2 cellular contexts compared by ENCODE assay signal in the genomic region with DNA sequence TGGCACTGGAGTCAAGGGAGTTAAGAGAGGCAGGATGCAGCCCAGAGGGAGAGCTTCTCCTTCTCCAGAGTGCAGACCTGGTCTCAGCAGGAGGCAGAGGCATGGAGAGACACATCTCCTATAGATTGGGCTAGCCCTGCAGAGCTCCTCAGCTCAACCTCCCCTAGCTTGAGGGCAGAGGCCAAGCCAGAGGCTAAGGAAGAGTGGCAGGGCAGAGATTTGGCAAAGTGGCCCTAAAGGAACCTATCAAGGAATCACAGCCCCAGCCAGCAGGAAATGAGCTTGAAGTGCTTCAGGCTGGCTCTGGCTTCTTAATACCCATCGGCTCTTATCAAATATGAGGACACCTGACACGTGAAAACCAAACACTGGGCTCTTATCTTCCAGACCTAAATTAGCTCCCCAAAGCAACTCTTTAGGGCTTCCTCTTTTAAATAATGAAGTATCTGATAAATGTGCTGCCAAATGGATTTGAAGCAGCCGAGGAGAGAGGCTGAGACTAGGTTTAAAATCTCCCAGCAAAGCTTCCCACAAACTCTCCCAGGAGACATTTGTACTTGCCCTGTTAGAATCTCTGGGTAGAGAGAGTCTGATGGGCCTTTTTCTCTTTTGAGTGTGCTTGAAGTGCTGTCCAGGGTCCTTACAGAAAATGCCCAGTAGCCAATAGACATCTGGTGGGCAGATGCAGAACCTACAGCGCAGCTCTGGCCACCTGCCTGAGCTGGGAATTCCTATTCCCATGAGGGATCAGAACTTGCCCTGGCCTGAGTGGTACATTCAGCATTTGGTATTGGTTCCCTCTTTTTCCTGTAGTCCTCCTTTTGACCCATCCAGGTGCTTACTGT.
TF ChIP-seq lines count a peak whose summit lies in the region.

No MANE protein-coding gene starts in this region.

TF ChIP-seq in K562, 482 proteins besides CTCF, POLR2A, EP300 and RAD21 (continued from another document):
- TF ChIP-seq, protein P1, sequence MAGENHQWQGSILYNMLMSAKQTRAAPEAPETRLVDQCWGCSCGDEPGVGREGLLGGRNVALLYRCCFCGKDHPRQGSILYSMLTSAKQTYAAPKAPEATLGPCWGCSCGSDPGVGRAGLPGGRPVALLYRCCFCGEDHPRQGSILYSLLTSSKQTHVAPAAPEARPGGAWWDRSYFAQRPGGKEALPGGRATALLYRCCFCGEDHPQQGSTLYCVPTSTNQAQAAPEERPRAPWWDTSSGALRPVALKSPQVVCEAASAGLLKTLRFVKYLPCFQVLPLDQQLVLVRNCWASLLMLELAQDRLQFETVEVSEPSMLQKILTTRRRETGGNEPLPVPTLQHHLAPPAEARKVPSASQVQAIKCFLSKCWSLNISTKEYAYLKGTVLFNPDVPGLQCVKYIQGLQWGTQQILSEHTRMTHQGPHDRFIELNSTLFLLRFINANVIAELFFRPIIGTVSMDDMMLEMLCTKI (IDR thresholded peaks at IDR 0.05; ENCODE audit: partially characterized antibody) = no peak
- TF ChIP-seq JUN (IDR thresholded peaks at IDR 0.05; ENCODE audit: borderline replicate concordance, low read depth, low read length) (no peak), JUN (CRISPR knock-in tag; IDR thresholded peaks at IDR 0.05; ENCODE audit: borderline replicate concordance) (no peak), CCAR2 (IDR thresholded peaks at IDR 0.05; ENCODE audit: low read depth, low read length) (no peak), RB1 (IDR thresholded peaks at IDR 0.05; ENCODE audit: low read depth) (no peak), MIER1 (IDR thresholded peaks at IDR 0.05; ENCODE audit: low read depth) (peak; percentile 77), ZNF644 (tag; IDR thresholded peaks at IDR 0.05; ENCODE audit: low read depth) (0 out of 2 replicates have a peak, but pooled peaks have one; percentile 31), ZNF766 (CRISPR knock-in tag; conservative IDR thresholded peaks at IDR 0.05) (peak; percentile 74), FOXJ2 (tag; IDR thresholded peaks at IDR 0.05) (no peak), EHMT2 (IDR thresholded peaks at IDR 0.05) (peak; percentile 91), SOX6 (IDR thresholded peaks at IDR 0.05) (no peak), ZNF76 (CRISPR knock-in tag; IDR thresholded peaks at IDR 0.05; ENCODE audit: borderline replicate concordance) (no peak), CBX3 (IDR thresholded peaks at IDR 0.05; ENCODE audit: borderline replicate concordance in 1 of 2, low read length in 2 of 2) (no peak)
- TF ChIP-seq, protein P2, sequence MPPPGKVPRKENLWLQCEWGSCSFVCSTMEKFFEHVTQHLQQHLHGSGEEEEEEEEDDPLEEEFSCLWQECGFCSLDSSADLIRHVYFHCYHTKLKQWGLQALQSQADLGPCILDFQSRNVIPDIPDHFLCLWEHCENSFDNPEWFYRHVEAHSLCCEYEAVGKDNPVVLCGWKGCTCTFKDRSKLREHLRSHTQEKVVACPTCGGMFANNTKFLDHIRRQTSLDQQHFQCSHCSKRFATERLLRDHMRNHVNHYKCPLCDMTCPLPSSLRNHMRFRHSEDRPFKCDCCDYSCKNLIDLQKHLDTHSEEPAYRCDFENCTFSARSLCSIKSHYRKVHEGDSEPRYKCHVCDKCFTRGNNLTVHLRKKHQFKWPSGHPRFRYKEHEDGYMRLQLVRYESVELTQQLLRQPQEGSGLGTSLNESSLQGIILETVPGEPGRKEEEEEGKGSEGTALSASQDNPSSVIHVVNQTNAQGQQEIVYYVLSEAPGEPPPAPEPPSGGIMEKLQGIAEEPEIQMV (tag; conservative IDR thresholded peaks at IDR 0.05; ENCODE audit: low read depth) = no peak
- TF ChIP-seq, protein P3, sequence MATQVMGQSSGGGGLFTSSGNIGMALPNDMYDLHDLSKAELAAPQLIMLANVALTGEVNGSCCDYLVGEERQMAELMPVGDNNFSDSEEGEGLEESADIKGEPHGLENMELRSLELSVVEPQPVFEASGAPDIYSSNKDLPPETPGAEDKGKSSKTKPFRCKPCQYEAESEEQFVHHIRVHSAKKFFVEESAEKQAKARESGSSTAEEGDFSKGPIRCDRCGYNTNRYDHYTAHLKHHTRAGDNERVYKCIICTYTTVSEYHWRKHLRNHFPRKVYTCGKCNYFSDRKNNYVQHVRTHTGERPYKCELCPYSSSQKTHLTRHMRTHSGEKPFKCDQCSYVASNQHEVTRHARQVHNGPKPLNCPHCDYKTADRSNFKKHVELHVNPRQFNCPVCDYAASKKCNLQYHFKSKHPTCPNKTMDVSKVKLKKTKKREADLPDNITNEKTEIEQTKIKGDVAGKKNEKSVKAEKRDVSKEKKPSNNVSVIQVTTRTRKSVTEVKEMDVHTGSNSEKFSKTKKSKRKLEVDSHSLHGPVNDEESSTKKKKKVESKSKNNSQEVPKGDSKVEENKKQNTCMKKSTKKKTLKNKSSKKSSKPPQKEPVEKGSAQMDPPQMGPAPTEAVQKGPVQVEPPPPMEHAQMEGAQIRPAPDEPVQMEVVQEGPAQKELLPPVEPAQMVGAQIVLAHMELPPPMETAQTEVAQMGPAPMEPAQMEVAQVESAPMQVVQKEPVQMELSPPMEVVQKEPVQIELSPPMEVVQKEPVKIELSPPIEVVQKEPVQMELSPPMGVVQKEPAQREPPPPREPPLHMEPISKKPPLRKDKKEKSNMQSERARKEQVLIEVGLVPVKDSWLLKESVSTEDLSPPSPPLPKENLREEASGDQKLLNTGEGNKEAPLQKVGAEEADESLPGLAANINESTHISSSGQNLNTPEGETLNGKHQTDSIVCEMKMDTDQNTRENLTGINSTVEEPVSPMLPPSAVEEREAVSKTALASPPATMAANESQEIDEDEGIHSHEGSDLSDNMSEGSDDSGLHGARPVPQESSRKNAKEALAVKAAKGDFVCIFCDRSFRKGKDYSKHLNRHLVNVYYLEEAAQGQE (CRISPR knock-in tag; IDR thresholded peaks at IDR 0.05; ENCODE audit: low read depth) = peak; percentile 95
- TF ChIP-seq, protein P4, sequence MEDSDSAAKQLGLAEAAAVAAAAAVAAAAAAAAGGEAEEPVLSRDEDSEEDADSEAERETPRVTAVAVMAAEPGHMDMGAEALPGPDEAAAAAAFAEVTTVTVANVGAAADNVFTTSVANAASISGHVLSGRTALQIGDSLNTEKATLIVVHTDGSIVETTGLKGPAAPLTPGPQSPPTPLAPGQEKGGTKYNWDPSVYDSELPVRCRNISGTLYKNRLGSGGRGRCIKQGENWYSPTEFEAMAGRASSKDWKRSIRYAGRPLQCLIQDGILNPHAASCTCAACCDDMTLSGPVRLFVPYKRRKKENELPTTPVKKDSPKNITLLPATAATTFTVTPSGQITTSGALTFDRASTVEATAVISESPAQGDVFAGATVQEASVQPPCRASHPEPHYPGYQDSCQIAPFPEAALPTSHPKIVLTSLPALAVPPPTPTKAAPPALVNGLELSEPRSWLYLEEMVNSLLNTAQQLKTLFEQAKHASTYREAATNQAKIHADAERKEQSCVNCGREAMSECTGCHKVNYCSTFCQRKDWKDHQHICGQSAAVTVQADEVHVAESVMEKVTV (CRISPR knock-in tag; IDR thresholded peaks at IDR 0.05) = 0 out of 2 replicates have a peak, but pooled peaks have one; percentile 9

TF ChIP-seq in HepG2, 621 proteins besides CTCF, POLR2A, EP300 and RAD21 (continued from another document):
- TF ChIP-seq, protein P5, sequence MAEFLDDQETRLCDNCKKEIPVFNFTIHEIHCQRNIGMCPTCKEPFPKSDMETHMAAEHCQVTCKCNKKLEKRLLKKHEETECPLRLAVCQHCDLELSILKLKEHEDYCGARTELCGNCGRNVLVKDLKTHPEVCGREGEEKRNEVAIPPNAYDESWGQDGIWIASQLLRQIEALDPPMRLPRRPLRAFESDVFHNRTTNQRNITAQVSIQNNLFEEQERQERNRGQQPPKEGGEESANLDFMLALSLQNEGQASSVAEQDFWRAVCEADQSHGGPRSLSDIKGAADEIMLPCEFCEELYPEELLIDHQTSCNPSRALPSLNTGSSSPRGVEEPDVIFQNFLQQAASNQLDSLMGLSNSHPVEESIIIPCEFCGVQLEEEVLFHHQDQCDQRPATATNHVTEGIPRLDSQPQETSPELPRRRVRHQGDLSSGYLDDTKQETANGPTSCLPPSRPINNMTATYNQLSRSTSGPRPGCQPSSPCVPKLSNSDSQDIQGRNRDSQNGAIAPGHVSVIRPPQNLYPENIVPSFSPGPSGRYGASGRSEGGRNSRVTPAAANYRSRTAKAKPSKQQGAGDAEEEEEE (CRISPR knock-in tag; IDR thresholded peaks at IDR 0.05; ENCODE audit: borderline replicate concordance) = no peak
- TF ChIP-seq EHMT2 (IDR thresholded peaks at IDR 0.05; ENCODE audit: borderline replicate concordance, low read depth, low read length) (peak; percentile 52; the same call in 1 of the 2 replicates), ZNF564 (CRISPR knock-in tag; IDR thresholded peaks at IDR 0.05) (no peak), SATB2 (CRISPR knock-in tag; IDR thresholded peaks at IDR 0.05) (no peak), CHCHD3 (CRISPR knock-in tag; IDR thresholded peaks at IDR 0.05) (no peak), GLI4 (CRISPR knock-in tag; IDR thresholded peaks at IDR 0.05; ENCODE audit: borderline replicate concordance) (no peak), SOX6 (IDR thresholded peaks at IDR 0.05) (no peak), SOX6 (CRISPR knock-in tag; IDR thresholded peaks at IDR 0.05) (no peak), KDM2A (CRISPR knock-in tag; IDR thresholded peaks at IDR 0.05; ENCODE audit: borderline replicate concordance, low read depth) (no peak), MIER2 (CRISPR knock-in tag; IDR thresholded peaks at IDR 0.05) (peak; percentile 94), TAF15 (IDR thresholded peaks at IDR 0.05; ENCODE audit: low read depth, low read length, poor library complexity, severe bottlenecking) (no peak), RAD51 (IDR thresholded peaks at IDR 0.05; ENCODE audit: borderline replicate concordance) (no peak), ZMYM2 (CRISPR knock-in tag; IDR thresholded peaks at IDR 0.05) (no peak), RORA (CRISPR knock-in tag; IDR thresholded peaks at IDR 0.05) (no peak), MIER3 (CRISPR knock-in tag; IDR thresholded peaks at IDR 0.05; ENCODE audit: borderline replicate concordance) (no peak)
- TF ChIP-seq, protein P6, sequence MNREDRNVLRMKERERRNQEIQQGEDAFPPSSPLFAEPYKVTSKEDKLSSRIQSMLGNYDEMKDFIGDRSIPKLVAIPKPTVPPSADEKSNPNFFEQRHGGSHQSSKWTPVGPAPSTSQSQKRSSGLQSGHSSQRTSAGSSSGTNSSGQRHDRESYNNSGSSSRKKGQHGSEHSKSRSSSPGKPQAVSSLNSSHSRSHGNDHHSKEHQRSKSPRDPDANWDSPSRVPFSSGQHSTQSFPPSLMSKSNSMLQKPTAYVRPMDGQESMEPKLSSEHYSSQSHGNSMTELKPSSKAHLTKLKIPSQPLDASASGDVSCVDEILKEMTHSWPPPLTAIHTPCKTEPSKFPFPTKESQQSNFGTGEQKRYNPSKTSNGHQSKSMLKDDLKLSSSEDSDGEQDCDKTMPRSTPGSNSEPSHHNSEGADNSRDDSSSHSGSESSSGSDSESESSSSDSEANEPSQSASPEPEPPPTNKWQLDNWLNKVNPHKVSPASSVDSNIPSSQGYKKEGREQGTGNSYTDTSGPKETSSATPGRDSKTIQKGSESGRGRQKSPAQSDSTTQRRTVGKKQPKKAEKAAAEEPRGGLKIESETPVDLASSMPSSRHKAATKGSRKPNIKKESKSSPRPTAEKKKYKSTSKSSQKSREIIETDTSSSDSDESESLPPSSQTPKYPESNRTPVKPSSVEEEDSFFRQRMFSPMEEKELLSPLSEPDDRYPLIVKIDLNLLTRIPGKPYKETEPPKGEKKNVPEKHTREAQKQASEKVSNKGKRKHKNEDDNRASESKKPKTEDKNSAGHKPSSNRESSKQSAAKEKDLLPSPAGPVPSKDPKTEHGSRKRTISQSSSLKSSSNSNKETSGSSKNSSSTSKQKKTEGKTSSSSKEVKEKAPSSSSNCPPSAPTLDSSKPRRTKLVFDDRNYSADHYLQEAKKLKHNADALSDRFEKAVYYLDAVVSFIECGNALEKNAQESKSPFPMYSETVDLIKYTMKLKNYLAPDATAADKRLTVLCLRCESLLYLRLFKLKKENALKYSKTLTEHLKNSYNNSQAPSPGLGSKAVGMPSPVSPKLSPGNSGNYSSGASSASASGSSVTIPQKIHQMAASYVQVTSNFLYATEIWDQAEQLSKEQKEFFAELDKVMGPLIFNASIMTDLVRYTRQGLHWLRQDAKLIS (CRISPR knock-in tag; IDR thresholded peaks at IDR 0.05) = no peak
- TF ChIP-seq, protein P7, sequence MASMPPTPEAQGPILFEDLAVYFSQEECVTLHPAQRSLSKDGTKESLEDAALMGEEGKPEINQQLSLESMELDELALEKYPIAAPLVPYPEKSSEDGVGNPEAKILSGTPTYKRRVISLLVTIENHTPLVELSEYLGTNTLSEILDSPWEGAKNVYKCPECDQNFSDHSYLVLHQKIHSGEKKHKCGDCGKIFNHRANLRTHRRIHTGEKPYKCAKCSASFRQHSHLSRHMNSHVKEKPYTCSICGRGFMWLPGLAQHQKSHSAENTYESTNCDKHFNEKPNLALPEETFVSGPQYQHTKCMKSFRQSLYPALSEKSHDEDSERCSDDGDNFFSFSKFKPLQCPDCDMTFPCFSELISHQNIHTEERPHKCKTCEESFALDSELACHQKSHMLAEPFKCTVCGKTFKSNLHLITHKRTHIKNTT (CRISPR knock-in tag; IDR thresholded peaks at IDR 0.05) = no peak
- TF ChIP-seq, protein P3 (IDR thresholded peaks at IDR 0.05; ENCODE audit: borderline replicate concordance in 1 of 2, low read depth in 1 of 2, low read length in 2 of 2) = peak; percentile 39 to 94
